20 cellular contexts compared by ENCODE assay signal in genomic region chr7:143351060-143351459, GRCh38. TPM values are rescaled to one million over a fixed set of nuclear protein-coding genes. Genes with fewer than 3 reads are reported as not detected.
"Had no signal": no experiment of that assay in that cellular context is flagged by ENCODE, and none has a peak within 500 bp of the region (broad histone marks: within the 10 kb centered on the region; RNA-seq: fewer than 3 reads in every experiment).

No MANE protein-coding gene starts in this region.

- H3K4me3 ChIP-seq: coronary artery, hepatocyte, left lung, mucosa of descending colon, pancreas had no signal

- H3K27ac ChIP-seq: brain microvascular endothelial cell, coronary artery, hepatocyte, left lung, pancreas had no signal

- DNase-seq: activated B cell treated with CpG ODN at 0.5 μM for 24 hours; activated CD4-positive, alpha-beta memory T cell treated with anti-CD3 and anti-CD28 coated beads for 36 hours; activated CD4-positive, alpha-beta T cell treated with anti-CD3 and anti-CD28 coated beads for 4 hours; activated naive CD4-positive, alpha-beta T cell; activated T-cell treated with anti-CD3 and anti-CD28 coated beads for 4 hours; brain microvascular endothelial cell; effector CD4-positive, alpha-beta T cell; kidney; left lung; mammary epithelial cell; mucosa of descending colon; naive B cell; pancreas; stimulated activated CD4-positive, alpha-beta T cell treated with anti-CD3 and anti-CD28 coated beads, Interleukin-4, amount 100 ng/mL, for 4 hours; T-helper 1 cell; T-helper 9 cell had no signal

- ATAC-seq: left lung; mucosa of descending colon; pancreas; sciatic nerve; stimulated activated memory B cell treated with anti-CD40 and anti-IgM and Interleukin-4, amounts not matched to agents 10 μg/mL and 1 μg/mL and 100 μg/mL, for 72 hours had no signal

- H3K4me1 ChIP-seq: left lung, pancreas had no signal

- H3K36me3 ChIP-seq: brain microvascular endothelial cell, left lung, pancreas had no signal

- H3K27me3 ChIP-seq: pancreas had no signal

- H3K9me3 ChIP-seq: left lung, mucosa of descending colon, pancreas had no signal

RNA-seq across cellular contexts. Expression of gene FAM131B, which starts 11.5 kb away (rescaled TPM):
- total RNA-seq: activated B cell treated with CpG ODN at 0.5 μM for 24 hours had no signal

RNA-seq across cellular contexts. Expression of gene CLCN1, which starts 35.1 kb away (rescaled TPM):
- total RNA-seq: activated B cell treated with CpG ODN at 0.5 μM for 24 hours, hepatocyte, mucosa of descending colon, sciatic nerve had no signal

RNA-seq across cellular contexts. Expression of gene EPHA1, which starts 57.6 kb away (rescaled TPM):
- total RNA-seq: activated B cell treated with CpG ODN at 0.5 μM for 24 hours had no signal
